Comparison of ENCODE assay signal across 27 cellular contexts in genomic region chr1:42981406-42981805, GRCh38.
"Had no signal": no experiment of that assay in that cellular context is flagged by ENCODE, and none has a peak within 500 bp of the region (broad histone marks: within the 10 kb centered on the region; RNA-seq: fewer than 3 reads in every experiment).

No MANE protein-coding gene starts in this region.

- ATAC-seq: activated naive CD8-positive, alpha-beta T cell treated with anti-CD3 and anti-CD28 coated beads, Interleukin-2, amount 50 U/mL, for 24 hours; foreskin keratinocyte; left colon; lower lobe of right lung; stimulated activated naive CD8-positive, alpha-beta T cell treated with anti-CD3 and anti-CD28 coated beads, Interleukin-15, amount 100 ng/mL, for 72 hours had no signal

- H3K27ac ChIP-seq: dorsolateral prefrontal cortex, epithelial cell of prostate, foreskin keratinocyte, lower lobe of right lung, prostate gland, right atrium auricular region, suprapubic skin, VCaP had no signal

- H3K27me3 ChIP-seq: dorsolateral prefrontal cortex, foreskin keratinocyte, right atrium auricular region had no signal

- H3K36me3 ChIP-seq: lower lobe of right lung, prostate gland, right atrium auricular region had no signal

- DNase-seq: activated CD4-positive, alpha-beta T cell treated with anti-CD3 and anti-CD28 coated beads, Interleukin-2, amount 50 U/mL, for 1 hour; activated CD4-positive, CD25-positive, alpha-beta regulatory T cell treated with anti-CD3 and anti-CD28 coated beads, Interleukin-2, amount 50 U/mL, for 72 hours; activated CD8-positive, alpha-beta memory T cell treated with anti-CD3 and anti-CD28 coated beads, Interleukin-2, amount 50 U/mL, for 48 hours; activated effector memory CD4-positive, alpha-beta T cell treated with Interleukin-2 at 50 U/mL for 16 hours; activated naive CD4-positive, alpha-beta T cell treated with anti-CD3 and anti-CD28 coated beads, Interleukin-2, amount 10 ng/mL, durations not matched to agents 7 days and 5 days; activated naive CD8-positive, alpha-beta T cell treated with anti-CD3 and anti-CD28 coated beads, Interleukin-2, amount 50 U/mL, for 24 hours; activated T-cell treated with anti-CD3 and anti-CD28 coated beads, Interleukin-2, amount 50 U/mL, for 48 hours; anterior cingulate cortex; caudate nucleus; dorsolateral prefrontal cortex; endodermal cell; foreskin keratinocyte; hypothalamus; islet precursor cell; left colon; lower lobe of right lung; stimulated activated CD4-positive, alpha-beta T cell treated with anti-CD3 and anti-CD28 coated beads, Interleukin-2, amount 100 ng/mL, for 24 hours; stimulated activated naive CD8-positive, alpha-beta T cell treated with anti-CD3 and anti-CD28 coated beads, Interleukin-15, amount 100 ng/mL, for 72 hours; trophoblast cell had no signal

- H3K9me3 Mint-ChIP-seq: activated naive CD4-positive, alpha-beta T cell treated with anti-CD3 and anti-CD28 coated beads, Interleukin-2, amount 10 ng/mL, durations not matched to agents 7 days and 5 days; activated naive CD8-positive, alpha-beta T cell treated with anti-CD3 and anti-CD28 coated beads, Interleukin-2, amount 50 U/mL, for 24 hours; endodermal cell; neural crest cell; stimulated activated naive CD8-positive, alpha-beta T cell treated with anti-CD3 and anti-CD28 coated beads, Interleukin-15, amount 100 ng/mL, for 72 hours; T-helper 1 cell treated with Interleukin-12 subunit alpha and Interleukin-12 subunit beta and Interleukin-4 antibody, amounts not matched to agents 30 μg/mL and 1 μg/mL, for 36 hours had no signal

- H3K36me3 Mint-ChIP-seq: activated naive CD4-positive, alpha-beta T cell treated with anti-CD3 and anti-CD28 coated beads, Interleukin-2, amount 10 ng/mL, durations not matched to agents 7 days and 5 days had no signal

- H3K4me1 Mint-ChIP-seq: activated naive CD4-positive, alpha-beta T cell treated with anti-CD3 and anti-CD28 coated beads, Interleukin-2, amount 10 ng/mL, durations not matched to agents 7 days and 5 days; activated naive CD8-positive, alpha-beta T cell treated with anti-CD3 and anti-CD28 coated beads, Interleukin-2, amount 50 U/mL, for 24 hours; stimulated activated naive CD8-positive, alpha-beta T cell treated with anti-CD3 and anti-CD28 coated beads, Interleukin-15, amount 100 ng/mL, for 72 hours had no signal

- H3K4me1 ChIP-seq: foreskin keratinocyte, lower lobe of right lung, prostate gland, right atrium auricular region, suprapubic skin had no signal

- H3K4me3 Mint-ChIP-seq: activated naive CD4-positive, alpha-beta T cell treated with anti-CD3 and anti-CD28 coated beads, Interleukin-2, amount 10 ng/mL, durations not matched to agents 7 days and 5 days; activated naive CD8-positive, alpha-beta T cell treated with anti-CD3 and anti-CD28 coated beads, Interleukin-2, amount 50 U/mL, for 24 hours; brain; endodermal cell; neural crest cell; stimulated activated naive CD8-positive, alpha-beta T cell treated with anti-CD3 and anti-CD28 coated beads, Interleukin-15, amount 100 ng/mL, for 72 hours; T-helper 1 cell treated with Interleukin-12 subunit alpha and Interleukin-12 subunit beta and Interleukin-4 antibody, amounts not matched to agents 30 μg/mL and 1 μg/mL, for 36 hours had no signal

- H3K27ac Mint-ChIP-seq: activated naive CD4-positive, alpha-beta T cell treated with anti-CD3 and anti-CD28 coated beads, Interleukin-2, amount 10 ng/mL, durations not matched to agents 7 days and 5 days; activated naive CD8-positive, alpha-beta T cell treated with anti-CD3 and anti-CD28 coated beads, Interleukin-2, amount 50 U/mL, for 24 hours; endodermal cell; T-helper 1 cell treated with Interleukin-12 subunit alpha and Interleukin-12 subunit beta and Interleukin-4 antibody, amounts not matched to agents 30 μg/mL and 1 μg/mL, for 36 hours had no signal

- H3K9me3 ChIP-seq: lower lobe of right lung, prostate gland, right atrium auricular region, suprapubic skin had no signal

- H3K4me3 ChIP-seq: dorsolateral prefrontal cortex, lower lobe of right lung, prostate gland, right atrium auricular region, suprapubic skin had no signal
